9 cellular contexts compared by ENCODE assay signal in genomic region chrX:37825225-37825842, GRCh38. TPM values are rescaled to one million over a fixed set of nuclear protein-coding genes. Genes with fewer than 3 reads are reported as not detected.
DNase-seq lines count a peak whose midpoint lies in the region; ATAC-seq and TF ChIP-seq lines count a peak whose summit lies in the region.
"Had no signal": no experiment of that assay in that cellular context is flagged by ENCODE, and none has a peak within 500 bp of the region (broad histone marks: within the 10 kb centered on the region; RNA-seq: fewer than 3 reads in every experiment).

No MANE protein-coding gene starts in this region.

- no peak overlapping the region for H3K4me3 Mint-ChIP-seq in CD8-positive, alpha-beta memory T cell
- H3K4me3 Mint-ChIP-seq: stimulated activated naive CD8-positive, alpha-beta T cell treated with anti-CD3 and anti-CD28 coated beads, Interleukin-15, Interleukin-2, amounts not matched to agents 100 ng/mL and 50 ng/mL, for 24 hours had no signal

- H3K9me3 Mint-ChIP-seq in CD8-positive, alpha-beta memory T cell: no peaks in the 10 kb centered on the region
- H3K9me3 Mint-ChIP-seq: stimulated activated naive CD8-positive, alpha-beta T cell treated with anti-CD3 and anti-CD28 coated beads, Interleukin-15, Interleukin-2, amounts not matched to agents 100 ng/mL and 50 ng/mL, for 24 hours had no signal

- TF ChIP-seq CTCF in colonic mucosa (IDR thresholded peaks at IDR 0.05) (peak; percentile 89), thyroid gland (IDR thresholded peaks at IDR 0.05) (peak; percentile 64 to 86 (median 76))

- intact Hi-C loops in colonic mucosa (cut with DNase I) (loop anchor here (5.0 kb wide), 1 partner anchor 318 kb away; no protein-coding TSS in a partner anchor), thyroid gland (cut with DNase I) (loop anchor here (10.0 kb wide), 1 partner anchor 431 kb away; no protein-coding TSS in a partner anchor)

- no peak overlapping the region for H3K9ac ChIP-seq in colonic mucosa (ENCODE audit: low read depth in 2 of 2, low read length in 2 of 2)

- TF ChIP-seq POLR2A in thyroid gland (IDR thresholded peaks at IDR 0.05): no peak

- CTCF ChIA-PET in CD8-positive, alpha-beta memory T cell (lab: Charles Lee): interaction anchor here (0.7 to 5.2 kb wide), 7 partner anchors 38 to 341 kb away, joined by 3 to 118 read pairs (median 3); no protein-coding TSS in a partner anchor

- DNase-seq in CD8-positive, alpha-beta memory T cell: peak; percentile 34 to 66 (median 44)
- DNase-seq in Kasumi-1 (lab: John Stamatoyannopoulos, UW) (peak; percentile 24 to 46), UCSD-AML1 (lab: John Stamatoyannopoulos, UW; ENCODE audit: unreplicated experiment) (peak; percentile 21), colonic mucosa (peak; percentile 68), mucosa of gallbladder (ENCODE audit: low spot score) (peak; percentile 49), thyroid gland (peak; percentile 36 to 54)

- H3K27me3 ChIP-seq in CD8-positive, alpha-beta memory T cell (ENCODE audit: insufficient read depth, low read length, poor library complexity, severe bottlenecking): no peaks in the 10 kb centered on the region
- H3K27me3 ChIP-seq in colonic mucosa (no peaks in the 10 kb centered on the region), thyroid gland (no peaks in the 10 kb centered on the region)

- H3K27ac Mint-ChIP-seq in CD8-positive, alpha-beta memory T cell: no peak overlapping the region
- H3K27ac Mint-ChIP-seq: stimulated activated naive CD8-positive, alpha-beta T cell treated with anti-CD3 and anti-CD28 coated beads, Interleukin-15, Interleukin-2, amounts not matched to agents 100 ng/mL and 50 ng/mL, for 24 hours had no signal

- peaks cover 9% of the 10 kb centered on the region for H3K4me1 ChIP-seq in CD8-positive, alpha-beta memory T cell (ENCODE audit: insufficient read depth, low read length)
- H3K4me1 ChIP-seq in colonic mucosa (no peaks in the 10 kb centered on the region), thyroid gland (no peaks in the 10 kb centered on the region)

- H3K27me3 Mint-ChIP-seq in CD8-positive, alpha-beta memory T cell: no peaks in the 10 kb centered on the region
- H3K27me3 Mint-ChIP-seq: stimulated activated naive CD8-positive, alpha-beta T cell treated with anti-CD3 and anti-CD28 coated beads, Interleukin-15, Interleukin-2, amounts not matched to agents 100 ng/mL and 50 ng/mL, for 24 hours had no signal

- no peak overlapping the region for H3K27ac ChIP-seq in CD8-positive, alpha-beta memory T cell (ENCODE audit: low read depth, low read length)
- no peak overlapping the region for H3K27ac ChIP-seq in colonic mucosa
- no peak overlapping the region for H3K27ac ChIP-seq in thyroid gland

- peaks cover 20 to 30% (median 30%) of the 10 kb centered on the region in 3 donors for H3K4me1 Mint-ChIP-seq in CD8-positive, alpha-beta memory T cell

- no peaks in the 10 kb centered on the region for H3K36me3 ChIP-seq in CD8-positive, alpha-beta memory T cell (ENCODE audit: insufficient read depth, low read length)
- H3K36me3 ChIP-seq in colonic mucosa (no peaks in the 10 kb centered on the region), thyroid gland (no peaks in the 10 kb centered on the region)

- POLR2A ChIA-PET in CD8-positive, alpha-beta memory T cell (lab: Charles Lee): interaction anchor here (0.6 kb wide), 1 partner anchor 15 kb away, joined by 4 read pairs; no protein-coding TSS in a partner anchor

- peaks cover 0 to 2% (median 0%) of the 10 kb centered on the region in 3 donors for H3K36me3 Mint-ChIP-seq in CD8-positive, alpha-beta memory T cell

- peak; percentile 51 for ATAC-seq in GM19023 (IDR thresholded peaks at IDR 0.05; ENCODE audit: unreplicated experiment)
- no peak for ATAC-seq in GM21423 (IDR thresholded peaks at IDR 0.05; ENCODE audit: unreplicated experiment)

- no peak overlapping the region for H3K4me3 ChIP-seq in CD8-positive, alpha-beta memory T cell (ENCODE audit: low read length)
- H3K4me3 ChIP-seq in colonic mucosa (no peak overlapping the region), thyroid gland (replicated peaks in 1 of 3) (no peak overlapping the region)

- 3 to 5% methylated on average over 3 of the region's 3 CpGs for WGBS in thyroid gland, 2 donors

- no peaks in the 10 kb centered on the region for H3K9me3 ChIP-seq in CD8-positive, alpha-beta memory T cell (ENCODE audit: low read length)
- H3K9me3 ChIP-seq in colonic mucosa (no peaks in the 10 kb centered on the region), thyroid gland (no peaks in the 10 kb centered on the region)

RNA-seq across cellular contexts. Expression of gene DYNLT3, which starts 22.0 kb away (rescaled TPM):
- 10 to 100 TPM; 17.2 to 20.5 TPM for total RNA-seq in CD8-positive, alpha-beta memory T cell
- 44.9 TPM for polyA plus RNA-seq in CD8-positive, alpha-beta memory T cell
- 10 to 100 TPM; 17.2 to 22.2 TPM for total RNA-seq in colonic mucosa
- total RNA-seq in mucosa of gallbladder: 65.8 TPM
- total RNA-seq in thyroid gland: 10 to 100 TPM; 23.7 to 42.7 (median 32.5) TPM

RNA-seq across cellular contexts. Expression of gene CYBB, which starts 45.5 kb away (rescaled TPM):
- total RNA-seq in CD8-positive, alpha-beta memory T cell: 1 to 10 TPM; 3.0 to 3.7 TPM
- not detected for polyA plus RNA-seq in CD8-positive, alpha-beta memory T cell
- total RNA-seq in colonic mucosa (10 to 100 TPM in 1 of 2 donors, 1 to 10 TPM in 1; 7.7 to 18.6 TPM), mucosa of gallbladder (41.8 TPM), thyroid gland (10 to 100 TPM in 2 of 4 donors, 1 to 10 TPM in 2; 6.9 to 18.9 (median 10.9) TPM)
